ENCODE assay signal across 21 cellular contexts in the genomic region with DNA sequence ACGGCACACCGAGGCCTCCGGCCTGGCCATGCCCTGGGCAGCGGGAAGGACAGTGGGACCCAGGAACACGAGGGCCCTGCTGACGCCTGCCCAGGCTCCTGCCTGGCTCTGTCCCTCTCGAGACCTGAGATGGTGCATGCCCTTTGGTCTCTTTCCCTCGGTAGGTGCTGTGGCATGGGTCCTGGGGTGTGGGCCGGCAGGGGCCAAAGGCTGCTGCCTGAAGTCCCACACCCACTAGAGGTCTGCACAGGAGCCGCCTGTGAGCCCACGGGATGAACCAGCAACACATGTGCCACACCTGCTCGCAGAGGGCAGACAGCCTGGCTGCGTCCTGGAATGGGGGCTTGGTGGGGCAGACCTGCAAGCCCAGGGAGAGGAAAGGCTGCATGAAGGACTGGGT.
"Had no signal": no experiment of that assay in that cellular context is flagged by ENCODE, and none has a peak within 500 bp of the region (broad histone marks: within the 10 kb centered on the region; RNA-seq: fewer than 3 reads in every experiment).

No MANE protein-coding gene starts in this region.

- H3K9me3 ChIP-seq: mucosa of descending colon, suprapubic skin, vagina had no signal

- ATAC-seq: left lobe of liver, mucosa of descending colon, T-helper 17 cell had no signal

- H3K4me3 ChIP-seq: mucosa of descending colon, suprapubic skin, vagina had no signal

- H3K27ac ChIP-seq: suprapubic skin had no signal

- DNase-seq: activated CD4-positive, alpha-beta memory T cell treated with anti-CD3 and anti-CD28 coated beads for 36 hours; activated CD4-positive, alpha-beta T cell treated with anti-CD3 and anti-CD28 coated beads for 48 hours; activated CD4-positive, CD25-positive, alpha-beta regulatory T cell; activated effector memory CD4-positive, alpha-beta T cell treated with anti-CD3 and anti-CD28 coated beads, Interleukin-2, amount 50 U/mL, for 16 hours; activated naive CD4-positive, alpha-beta T cell treated with anti-CD3 and anti-CD28 coated beads, Interleukin-2, amount 10 ng/mL, durations not matched to agents 7 days and 5 days; activated T-cell treated with anti-CD3 and anti-CD28 coated beads for 4 hours; amygdala; effector CD4-positive, alpha-beta T cell; mesendoderm; nephron progenitor cell; stimulated activated CD4-positive, alpha-beta T cell treated with anti-CD3 and anti-CD28 coated beads, Interleukin-12 subunit alpha, Interleukin-12 subunit beta, amount 100 ng/mL, for 4 hours; stimulated activated CD4-positive, alpha-beta T cell treated with anti-CD3 and anti-CD28 coated beads, Interleukin-4, amount 100 ng/mL, for 4 hours; stimulated activated naive CD8-positive, alpha-beta T cell treated with anti-CD3 and anti-CD28 coated beads, Interleukin-15, amount 100 ng/mL, for 72 hours; SW 1271; T-helper 17 cell had no signal

- H3K27me3 ChIP-seq: suprapubic skin, vagina had no signal

- FAIRE-seq: endometrium, keratinocyte had no signal

- H3K36me3 ChIP-seq: vagina had no signal
